In the genomic region with DNA sequence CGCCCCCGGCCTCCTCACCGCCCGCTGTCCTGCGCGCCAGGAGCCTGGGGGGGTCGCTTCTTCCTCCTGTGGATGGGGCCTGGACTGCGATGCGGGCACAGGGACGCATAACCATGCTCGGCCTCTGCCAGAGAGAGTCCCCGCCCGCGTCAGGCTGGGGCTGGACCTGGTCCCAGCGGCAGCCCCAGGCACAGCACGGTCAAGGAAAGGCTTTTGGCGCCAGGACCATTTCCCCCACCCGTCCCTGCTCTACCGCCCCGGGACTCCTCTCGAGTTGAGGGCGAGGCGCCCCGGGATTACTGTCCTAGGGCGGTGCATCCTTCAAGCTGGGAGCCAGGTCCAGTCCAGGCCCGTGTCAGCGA, we compare ENCODE assay signal across 8 cellular contexts. TPM values are rescaled to one million over a fixed set of nuclear protein-coding genes. Genes with fewer than 3 reads are reported as not detected.
DNase-seq lines count a peak whose midpoint lies in the region; ATAC-seq and TF ChIP-seq lines count a peak whose summit lies in the region.

No MANE protein-coding gene starts in this region.

- TF ChIP-seq CTCF in choroid plexus epithelial cell (conservative IDR thresholded peaks at IDR 0.05; ENCODE audit: low read depth, low read length), result no peak

- H3K27me3 ChIP-seq in muscle layer of colon (ENCODE audit: control insufficient read depth in 1 of 2, insufficient read depth in 2 of 2, low read length in 2 of 2), result no peaks in the 10 kb centered on the region

- H3K4me3 ChIP-seq in Jurkat, Clone E6-1 (ENCODE audit: low read length), result peak overlapping the region; percentile 87
- H3K4me3 ChIP-seq in choroid plexus epithelial cell (ENCODE audit: low read depth, low read length), result peak overlapping the region; percentile 69
- H3K4me3 ChIP-seq in muscle layer of colon (ENCODE audit: low read depth in 1 of 2, low read length in 2 of 2), result peak overlapping the region; percentile 29 to 68

- no peak overlapping the region for H3K9ac ChIP-seq in muscle layer of colon (ENCODE audit: low read length)

- no peak overlapping the region for H3K27ac ChIP-seq in muscle layer of colon (ENCODE audit: low read depth, low read length)

- peaks cover 12% of the 10 kb centered on the region for H3K4me1 ChIP-seq in muscle layer of colon (ENCODE audit: insufficient read depth, low read length)

- ATAC-seq in GM18907 (IDR thresholded peaks at IDR 0.05; ENCODE audit: unreplicated experiment) (peak; percentile 2), GM18867 (IDR thresholded peaks at IDR 0.05; ENCODE audit: unreplicated experiment) (no peak)

- H3K9me3 ChIP-seq in muscle layer of colon (ENCODE audit: low read length), result no peaks in the 10 kb centered on the region

- H3K36me3 ChIP-seq in muscle layer of colon (ENCODE audit: insufficient read depth, low read length), result peaks cover 6% of the 10 kb centered on the region

- no peak for DNase-seq in Jurkat, Clone E6-1 (ENCODE audit: low read depth, low spot score)
- no peak for DNase-seq in choroid plexus epithelial cell (ENCODE audit: low read depth)
- DNase-seq in inferior parietal cortex (ENCODE audit: extremely low spot score), result no peak
- DNase-seq in UCSD-AML1 (lab: John Stamatoyannopoulos, UW; ENCODE audit: unreplicated experiment), result no peak
- no peak for DNase-seq in NOMO-1 treated with dmso at 0.1 percent for 144 hours (lab: John Stamatoyannopoulos, UW; ENCODE audit: unreplicated experiment)

RNA-seq across cellular contexts. Expression of a gene that starts 0.4 kb away (rescaled TPM):
- 86.6 TPM for polyA plus RNA-seq in Jurkat, Clone E6-1 (2012; ENCODE audit: insufficient read depth, insufficient read length)

RNA-seq across cellular contexts. Expression of a gene that starts 7.7 kb away (rescaled TPM):
- 276 TPM for polyA plus RNA-seq in Jurkat, Clone E6-1 (2012; ENCODE audit: insufficient read depth, insufficient read length)

RNA-seq across cellular contexts. Expression of a gene that starts 7.8 kb away (rescaled TPM):
- polyA plus RNA-seq in Jurkat, Clone E6-1 (2012; ENCODE audit: insufficient read depth, insufficient read length), result 34.7 TPM

RNA-seq across cellular contexts. Expression of a gene that starts 40.1 kb away (rescaled TPM):
- 104 TPM for polyA plus RNA-seq in Jurkat, Clone E6-1 (2012; ENCODE audit: insufficient read depth, insufficient read length)

RNA-seq across cellular contexts. Expression of a gene that starts 46.4 kb away (rescaled TPM):
- polyA plus RNA-seq in Jurkat, Clone E6-1 (2012; ENCODE audit: insufficient read depth, insufficient read length), result 47.1 TPM
